ENCODE assay signal across 7 cellular contexts in genomic region chr7:33062782-33063443, GRCh38. TPM values are rescaled to one million over a fixed set of nuclear protein-coding genes. Genes with fewer than 3 reads are reported as not detected.
DNase-seq lines count a peak whose midpoint lies in the region; ATAC-seq and TF ChIP-seq lines count a peak whose summit lies in the region.

No MANE protein-coding gene starts in this region.

- peak overlapping the region; percentile 75 for H3K4me2 ChIP-seq in hepatocyte

- H3K27ac ChIP-seq in hepatocyte = peak overlapping the region; percentile 94

- no peaks in the 10 kb centered on the region for H3K36me3 ChIP-seq in hepatocyte (replicated peaks; ENCODE audit: insufficient read depth, low read depth)

- H3K4me3 Mint-ChIP-seq in T-helper 2 cell treated with Interferon-gamma antibody and Interleukin-4, amounts not matched to agents 5 μg/mL and 100 μg/mL, for 36 hours = peak overlapping the region; percentile 97

- peak overlapping the region; percentile 95 for H3K27ac Mint-ChIP-seq in T-helper 2 cell treated with Interferon-gamma antibody and Interleukin-4, amounts not matched to agents 5 μg/mL and 100 μg/mL, for 36 hours

- H3K4me3 ChIP-seq in astrocyte of the cerebellum (ENCODE audit: low read depth, low read length) = peak overlapping the region; percentile 80
- H3K4me3 ChIP-seq in hepatocyte = peak overlapping the region; percentile 40

- in situ Hi-C loops in astrocyte of the cerebellum (cut with HindIII; ENCODE audit: low sequenced_read_pairs) = no loop called here

- H2AFZ ChIP-seq in hepatocyte = peak overlapping the region; percentile 69

- H4K20me1 ChIP-seq in hepatocyte (ENCODE audit: insufficient read depth, poor library complexity, severe bottlenecking) = peaks cover 11% of the 10 kb centered on the region

- peaks cover 23% of the 10 kb centered on the region for H3K9me3 Mint-ChIP-seq in T-helper 2 cell treated with Interferon-gamma antibody and Interleukin-4, amounts not matched to agents 5 μg/mL and 100 μg/mL, for 36 hours

- 3% methylated on average over 37 of the region's 50 CpGs for WGBS in hepatocyte (ENCODE audit: low lambda C conversion rate, missing lambda C conversion rate)

- H3K27me3 ChIP-seq in hepatocyte = no peaks in the 10 kb centered on the region

- H3K9me3 ChIP-seq in hepatocyte (ENCODE audit: low read depth) = no peaks in the 10 kb centered on the region

- H3K4me1 Mint-ChIP-seq in T-helper 2 cell treated with Interferon-gamma antibody and Interleukin-4, amounts not matched to agents 5 μg/mL and 100 μg/mL, for 36 hours (ENCODE audit: low read depth) = peaks cover 33% of the 10 kb centered on the region

- DNase-seq in NCI-H187 treated with DMSO at 0.1 percent for 48 hours (lab: John Stamatoyannopoulos, UW) (peak; percentile 81), astrocyte of the cerebellum (ENCODE audit: low read depth) (peak; percentile 86), hepatocyte (ENCODE audit: low spot score) (peak; percentile 97), renal cortical epithelial cell (ENCODE audit: low read depth) (peak; percentile 83)
- peak; percentile 89 for DNase-seq in T-helper 2 cell treated with Interferon-gamma antibody and Interleukin-4, amounts not matched to agents 5 μg/mL and 100 μg/mL, for 36 hours (ENCODE audit: low spot score)

- ATAC-seq in GM18505 (IDR thresholded peaks at IDR 0.05; ENCODE audit: unreplicated experiment) = peak; percentile 96
- peak; percentile 95 for ATAC-seq in HG02970 (IDR thresholded peaks at IDR 0.05; ENCODE audit: low FRiP score, unreplicated experiment)

- H3K79me2 ChIP-seq in hepatocyte = peaks cover 42% of the 10 kb centered on the region

- no peaks in the 10 kb centered on the region for H3K9me2 ChIP-seq in hepatocyte (replicated peaks; ENCODE audit: insufficient read depth)

- H3K4me1 ChIP-seq in hepatocyte (ENCODE audit: insufficient read depth) = peaks cover 12% of the 10 kb centered on the region

- TF ChIP-seq POLR2A in GM18505 (IDR thresholded peaks at IDR 0.05; ENCODE audit: borderline replicate concordance, extremely low read depth, insufficient read depth, insufficient read length) = peak; percentile 52

- peaks cover 16% of the 10 kb centered on the region for H3K36me3 Mint-ChIP-seq in T-helper 2 cell treated with Interferon-gamma antibody and Interleukin-4, amounts not matched to agents 5 μg/mL and 100 μg/mL, for 36 hours (ENCODE audit: low read depth)

- TF ChIP-seq CTCF in astrocyte of the cerebellum (IDR thresholded peaks at IDR 0.05; ENCODE audit: low read depth, low read length, missing control alignments) (no peak), hepatocyte (IDR thresholded peaks at IDR 0.05; ENCODE audit: poor library complexity) (no peak)

- H3K27me3 Mint-ChIP-seq in T-helper 2 cell treated with Interferon-gamma antibody and Interleukin-4, amounts not matched to agents 5 μg/mL and 100 μg/mL, for 36 hours (ENCODE audit: low read depth) = peaks cover 7% of the 10 kb centered on the region

RNA-seq across cellular contexts. Expression of gene NT5C3A, which starts 0.3 kb away (rescaled TPM):
- 38.0 and 39.2 TPM in 2 replicates for total RNA-seq in hepatocyte
- 18.8 and 21.2 TPM in 2 replicates for polyA plus RNA-seq in hepatocyte
- total RNA-seq in renal cortical epithelial cell = 26.5 and 67.7 TPM in 2 replicates

RNA-seq across cellular contexts. Expression of gene RP9, which starts 46.3 kb away (rescaled TPM):
- total RNA-seq in hepatocyte (7.9 and 12.5 TPM in 2 replicates), renal cortical epithelial cell (5.7 and 7.1 TPM in 2 replicates)
- polyA plus RNA-seq in hepatocyte = 18.0 and 18.7 TPM in 2 replicates

Comparison
In these comparisons a context has a peak if more than half of its experiments do, and no peak if none do; other contexts are left out.
1. Peak in every context shown above with its lines: DNase-seq, ATAC-seq, H3K4me3 ChIP-seq and H3K27ac ChIP-seq.